8 cellular contexts compared by ENCODE assay signal in the genomic region with DNA sequence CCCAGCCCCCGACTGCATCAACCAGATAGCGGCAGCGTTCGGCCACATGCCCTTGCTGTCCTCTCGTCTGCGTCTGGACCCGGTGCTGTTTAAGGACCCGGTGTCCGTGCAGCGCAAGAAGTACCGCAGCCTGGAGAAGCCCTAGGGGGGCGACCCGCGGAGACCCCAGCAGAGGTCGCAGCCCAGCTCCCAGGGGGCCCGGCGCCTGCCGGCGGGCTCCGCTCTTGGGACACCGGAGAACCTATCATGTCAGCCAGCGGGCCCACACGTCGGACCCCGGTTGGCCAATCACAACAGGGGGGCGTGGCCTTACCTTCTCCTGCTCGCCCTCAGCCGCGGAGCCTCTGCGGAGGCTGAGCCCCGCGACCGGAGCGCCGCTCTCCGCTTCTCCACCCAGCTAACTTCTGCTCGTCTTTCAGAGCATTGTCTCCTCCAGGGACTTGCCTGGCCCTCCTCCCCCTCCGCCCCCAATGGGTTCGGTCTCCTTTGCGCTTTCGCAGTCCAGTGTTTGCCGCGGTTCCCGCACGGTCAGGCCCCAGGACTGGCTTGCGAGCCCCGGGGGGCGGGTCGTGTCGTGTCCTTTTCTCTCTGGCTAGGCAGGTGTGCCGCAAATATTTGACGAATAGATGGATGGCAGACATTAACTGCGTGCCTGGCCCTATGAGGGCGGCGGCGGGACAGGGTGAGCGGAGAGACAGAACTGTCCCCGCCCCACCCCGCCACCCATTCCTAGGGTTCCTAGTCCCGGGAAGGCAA. TPM values are rescaled to one million over a fixed set of nuclear protein-coding genes. Genes with fewer than 3 reads are reported as not detected.
DNase-seq lines count a peak whose midpoint lies in the region; ATAC-seq and TF ChIP-seq lines count a peak whose summit lies in the region.

No MANE protein-coding gene starts in this region.

- intact Hi-C loops in heart right ventricle (cut with DNase I) (loop anchor here in 9 of 10 donors (1.0 to 10.0 kb wide), 8 partner anchors 47 to 199 kb away; a partner anchor contains a TSS), posterior cingulate gyrus (cut with DNase I) (loop anchor here (5.0 kb wide), 2 partner anchors 67 to 127 kb away; no protein-coding TSS in a partner anchor)

- H3K4me3 ChIP-seq in heart right ventricle: peak overlapping the region; percentile 75 to 94 (median 84)

- H3K4me3 Mint-ChIP-seq in T-cell (peak overlapping the region; percentile 96 to 99 (median 97)), type B pancreatic cell (peak overlapping the region; percentile 95)

- peaks cover 7 to 38% (median 17%) of the 10 kb centered on the region in 9 donors for H3K4me1 ChIP-seq in heart right ventricle

- H3K27ac Mint-ChIP-seq in T-cell (peak overlapping the region; percentile 86 to 94), type B pancreatic cell (peak overlapping the region; percentile 96)

- 0% methylated on average over 57 to 60 of the region's 60 CpGs for WGBS in heart right ventricle, 2 donors

- peak overlapping the region; percentile 83 to 96 (median 92) for H3K27ac ChIP-seq in heart right ventricle

- ATAC-seq in HG02759 (IDR thresholded peaks at IDR 0.05; ENCODE audit: unreplicated experiment): peak; percentile 86
- ATAC-seq in T-cell (replicated peaks in 1 of 4): peak; percentile 96 to 97 (median 96)
- ATAC-seq in heart right ventricle: peak; percentile 85 to 95 (median 93)

- H3K4me1 Mint-ChIP-seq in T-cell (peaks cover 10 to 16% (median 10%) of the 10 kb centered on the region in 3 donors), type B pancreatic cell (ENCODE audit: unreplicated experiment) (peaks cover 3% of the 10 kb centered on the region)

- H3K27me3 Mint-ChIP-seq in T-cell (peaks cover 0 to 2% of the 10 kb centered on the region in 2 donors), type B pancreatic cell (peaks cover 9% of the 10 kb centered on the region)

- H3K9me3 Mint-ChIP-seq in T-cell (no peaks in the 10 kb centered on the region), type B pancreatic cell (no peaks in the 10 kb centered on the region)

- peaks cover 0 to 5% (median 0%) of the 10 kb centered on the region in 9 donors for H3K36me3 ChIP-seq in heart right ventricle

- H3K27me3 ChIP-seq in heart right ventricle: peaks cover 0 to 15% (median 0%) of the 10 kb centered on the region in 7 donors

- H3K36me3 Mint-ChIP-seq in T-cell (no peaks in the 10 kb centered on the region), type B pancreatic cell (no peaks in the 10 kb centered on the region)

- TF ChIP-seq CTCF in GM10248 (IDR thresholded peaks at IDR 0.05; ENCODE audit: control extremely low read depth, extremely low read depth, low read depth, missing control alignments): peak; percentile 22
- TF ChIP-seq CTCF in heart right ventricle (IDR thresholded peaks at IDR 0.05): peak in 1 of 9 donors; percentile 30
- no peak for TF ChIP-seq CTCF in type B pancreatic cell (conservative IDR thresholded peaks at IDR 0.05)

- no peaks in the 10 kb centered on the region for H3K9me3 ChIP-seq in heart right ventricle

- CTCF ChIA-PET in GM10248 (lab: Yijun Ruan, JAX) (interaction anchor here (0.7 to 4.1 kb wide), 30 partner anchors 8 to 334 kb away, joined by 3 to 31 read pairs (median 4); a partner anchor contains a TSS), T-cell (lab: Charles Lee) (interaction anchor here (0.6 to 0.7 kb wide), 3 partner anchors 8 to 140 kb away, joined by 3 to 4 read pairs (median 3); no protein-coding TSS in a partner anchor)

- POLR2A ChIA-PET in GM10248 (lab: Yijun Ruan, JAX): no interaction called here
- POLR2A ChIA-PET in T-cell (lab: Charles Lee): interaction anchor here (0.6 to 0.7 kb wide), 3 partner anchors 427 to 919 kb away, joined by 3 to 4 read pairs (median 3); no protein-coding TSS in a partner anchor

- DNase-seq in GM10248 (ENCODE audit: extremely low spot score): peak; percentile 98
- DNase-seq in NCI-H1417 treated with DMSO at 0.1 percent for 48 hours (lab: John Stamatoyannopoulos, UW): peak; percentile 57
- DNase-seq in T-cell: peak; percentile 79 to 97 (median 91)
- peak; percentile 83 for DNase-seq in amniotic epithelial cell (ENCODE audit: low read depth)
- peak; percentile 93 to 95 for DNase-seq in heart right ventricle
- DNase-seq in posterior cingulate gyrus: peak; percentile 92 to 99 (median 97)
- peak; percentile 92 for DNase-seq in type B pancreatic cell (ENCODE audit: extremely low spot score, unreplicated experiment)

RNA-seq across cellular contexts. Expression of a gene that starts 10.5 kb away (rescaled TPM):
- total RNA-seq in T-cell: under 1 TPM in 3 of 5 donors, not detected in 2; 0.13 to 0.38 (median 0.19) TPM
- total RNA-seq in heart right ventricle: 10 to 100 TPM in 3 of 10 donors, 1 to 10 TPM in 7; 2.6 to 14.4 (median 8.9) TPM
- 1 to 10 TPM in 1 of 2 donors, under 1 TPM in 1; 0.97 to 3.6 TPM for polyA plus RNA-seq in heart right ventricle
- total RNA-seq in type B pancreatic cell (ENCODE audit: low replicate concordance): 4.4 and 24.4 TPM in 2 replicates

RNA-seq across cellular contexts. Expression of a gene that starts 13.8 kb away (rescaled TPM):
- under 1 TPM in 4 of 5 donors, not detected in 1; 0.08 to 0.19 (median 0.12) TPM for total RNA-seq in T-cell
- 10 to 100 TPM in 5 of 10 donors, 1 to 10 TPM in 5; 1.1 to 17.0 (median 9.1) TPM for total RNA-seq in heart right ventricle
- polyA plus RNA-seq in heart right ventricle: 1 to 10 TPM in 1 of 2 donors, under 1 TPM in 1; 0.91 to 5.3 TPM
- 0.31 and 4.2 TPM in 2 replicates for total RNA-seq in type B pancreatic cell (ENCODE audit: low replicate concordance)

RNA-seq across cellular contexts. Expression of a gene that starts 32.0 kb away (rescaled TPM):
- total RNA-seq in T-cell (not detected), heart right ventricle (100 to 1,000 TPM; 191 to 415 (median 222) TPM), type B pancreatic cell (ENCODE audit: low replicate concordance) (1.7 and 4.1 TPM in 2 replicates)
- 100 to 1,000 TPM; 194 to 305 TPM for polyA plus RNA-seq in heart right ventricle

RNA-seq across cellular contexts. Expression of a gene that starts 37.5 kb away (rescaled TPM):
- total RNA-seq in T-cell (10 to 100 TPM; 10.2 to 30.2 (median 17.3) TPM), heart right ventricle (10 to 100 TPM in 6 of 10 donors, 1 to 10 TPM in 4; 7.5 to 19.3 (median 12.4) TPM), type B pancreatic cell (ENCODE audit: low replicate concordance) (16.7 and 21.1 TPM in 2 replicates)
- 1 to 10 TPM; 3.4 to 7.1 TPM for polyA plus RNA-seq in heart right ventricle

Comparison
In these comparisons a context has a peak if more than half of its experiments do, and no peak if none do; other contexts are left out.
1. Peak in every context shown above with its lines: DNase-seq, ATAC-seq, H3K4me3 ChIP-seq and H3K27ac ChIP-seq.
2. RNA of a gene that starts 32.0 kb away (total RNA-seq): 191 to 415 TPM in heart right ventricle; 1.7 to 4.1 TPM in type B pancreatic cell and not detected in T-cell; every median in the first group is over 10 times any median in the second.